Comparison of ENCODE assay signal across 8 cellular contexts in the genomic region with DNA sequence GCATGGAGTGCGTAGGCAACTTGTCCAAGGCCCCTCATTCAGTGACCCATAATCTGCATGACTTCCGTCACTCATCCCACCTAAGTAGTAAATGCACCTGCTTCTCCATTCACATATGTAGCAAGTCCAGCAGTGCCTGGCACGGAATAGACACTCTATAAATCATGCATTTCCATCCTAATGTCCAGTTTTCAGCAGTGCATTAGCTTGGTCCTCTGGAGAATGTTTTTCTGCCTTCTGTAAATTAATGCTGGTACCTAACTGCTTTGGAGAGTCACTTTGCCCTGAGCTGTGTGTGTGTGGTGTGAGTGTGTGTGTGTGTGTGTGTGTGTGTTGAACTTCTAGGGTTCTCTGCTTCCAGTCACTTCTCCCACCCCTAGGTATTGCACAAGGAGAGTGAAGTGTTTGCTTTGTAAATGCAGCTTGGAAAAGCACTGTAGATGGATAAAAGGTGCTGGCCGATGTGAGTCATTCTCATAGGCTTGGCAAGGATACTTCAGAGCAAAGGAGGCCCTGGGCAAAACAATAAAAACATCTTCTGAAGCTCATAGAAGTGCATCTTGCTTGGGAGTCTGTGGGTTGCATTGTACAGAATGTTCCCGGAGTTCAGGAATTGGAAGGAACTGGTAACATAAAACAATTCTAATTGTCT.
DNase-seq lines count a peak whose midpoint lies in the region; ATAC-seq and TF ChIP-seq lines count a peak whose summit lies in the region.

No MANE protein-coding gene starts in this region.

- no peak for TF ChIP-seq CTCF in fibroblast of pulmonary artery (IDR thresholded peaks at IDR 0.05; ENCODE audit: low read length, missing control alignments)
- no peak for TF ChIP-seq CTCF in GM13977 (IDR thresholded peaks at IDR 0.05; ENCODE audit: extremely low read depth, insufficient read depth, missing control alignments)

- H3K4me3 ChIP-seq in fibroblast of pulmonary artery (replicated peaks; ENCODE audit: low read depth, low read length) (no peak overlapping the region), skeletal muscle cell (ENCODE audit: low read depth, low read length) (no peak overlapping the region)

- ATAC-seq in HG03469 (IDR thresholded peaks at IDR 0.05; ENCODE audit: unreplicated experiment) = no peak

- peak; percentile 84 for DNase-seq in GM04503 (ENCODE audit: low read depth)
- DNase-seq in RPMI7951 (ENCODE audit: low read depth) = peak; percentile 93
- peak; percentile 96 for DNase-seq in fibroblast of pulmonary artery (ENCODE audit: low read depth)
- peak; percentile 95 for DNase-seq in skeletal muscle cell (ENCODE audit: low read depth)
- no peak for DNase-seq in GM13977 (ENCODE audit: low spot score)
- DNase-seq in activated CD4-positive, alpha-beta T cell treated with anti-CD3 and anti-CD28 coated beads, Interleukin-2, amount 50 U/mL, for 4 hours = no peak
- no peak for DNase-seq in cerebellar nuclear complex (lab: John Stamatoyannopoulos, UW)

- in situ Hi-C loops in GM13977 (cut with MboI; ENCODE audit: low pct_unique_long_range_greater_than_20kb, low sequenced_read_pairs, unreplicated experiment) = loop anchor here (25.0 kb wide), 1 partner anchor 687 kb away; no protein-coding TSS in a partner anchor

Comparison
In these comparisons a context has a peak if more than half of its experiments do, and no peak if none do; other contexts are left out.
1. DNase-seq: peak in GM04503 (single experiment), RPMI7951 (single experiment), fibroblast of pulmonary artery (single experiment) and skeletal muscle cell (single experiment); none in GM13977 (single experiment), activated CD4-positive, alpha-beta T cell treated with anti-CD3 and anti-CD28 coated beads, Interleukin-2, amount 50 U/mL, for 4 hours (0 of 2) and cerebellar nuclear complex (0 of 2).